In genomic region chr11:8229299-8230177, GRCh38 we compare ENCODE assay signal across 13 cellular contexts. TPM values are rescaled to one million over a fixed set of nuclear protein-coding genes. Genes with fewer than 3 reads are reported as not detected.
A peak's percentile ranks its signal among the peaks of the same experiment; 100 is the strongest.
DNase-seq lines count a peak whose midpoint lies in the region; ATAC-seq and TF ChIP-seq lines count a peak whose summit lies in the region.
"Had no signal": no experiment of that assay in that cellular context is flagged by ENCODE, and none has a peak within 500 bp of the region (broad histone marks: within the 10 kb centered on the region; RNA-seq: fewer than 3 reads in every experiment).

No MANE protein-coding gene starts in this region.

- H3K9me3 Mint-ChIP-seq in WTC11, result no peaks in the 10 kb centered on the region
- H3K9me3 Mint-ChIP-seq: activated CD4-positive, alpha-beta T cell treated with anti-CD3 and anti-CD28 coated beads, Interleukin-2, amount 10 ng/mL, durations not matched to agents 24 days and 14 days had no signal

- DNase-seq in COR-L47 (lab: John Stamatoyannopoulos, UW), result peak; percentile 79
- peak; percentile 95 for DNase-seq in NCI-H1105 (lab: John Stamatoyannopoulos, UW)
- DNase-seq in PC-3, result peak; percentile 66
- DNase-seq in iris pigment epithelial cell (ENCODE audit: low read depth), result peak; percentile 12
- no peak for DNase-seq in stimulated activated CD4-positive, alpha-beta T cell treated with anti-CD3 and anti-CD28 coated beads, Interleukin-4, amount 100 ng/mL, for 1 hour
- no peak for DNase-seq in WTC11 (ENCODE audit: low spot score)
- DNase-seq in A673 (ENCODE audit: low spot score), result no peak
- DNase-seq: activated CD4-positive, alpha-beta T cell treated with anti-CD3 and anti-CD28 coated beads, Interleukin-2, amount 10 ng/mL, durations not matched to agents 24 days and 14 days; MV-4-11 had no signal

- H3F3A ChIP-seq in PC-3 (ENCODE audit: low read length, unreplicated experiment), result no peaks in the 10 kb centered on the region

- BruUV-seq in PC-3 (replicated peaks; lab: Mats Ljungman, UMichigan), result no TSS peak
- no TSS peak for BruUV-seq in A673 (replicated peaks; lab: Mats Ljungman, UMichigan)

- peaks cover 36% of the 10 kb centered on the region for H3K4me1 ChIP-seq in PC-3 (ENCODE audit: insufficient read depth, low read length)
- H3K4me1 ChIP-seq in A673 (ENCODE audit: insufficient read depth, low read length, poor library complexity, severe bottlenecking), result no peaks in the 10 kb centered on the region

- no peaks in the 10 kb centered on the region for H3K9me3 ChIP-seq in PC-3 (ENCODE audit: low read length)
- no peaks in the 10 kb centered on the region for H3K9me3 ChIP-seq in A673 (ENCODE audit: low read depth, low read length, poor library complexity, severe bottlenecking)

- no peaks in the 10 kb centered on the region for H4K20me1 ChIP-seq in PC-3 (ENCODE audit: low read length)

- TF ChIP-seq CTCF in PC-3 (conservative IDR thresholded peaks at IDR 0.05; ENCODE audit: low read depth, low read length) (no peak), WTC11 (IDR thresholded peaks at IDR 0.05) (no peak), A673 (conservative IDR thresholded peaks at IDR 0.05; ENCODE audit: low read depth, low read length) (no peak)

- H3K27ac ChIP-seq in PC-3 (ENCODE audit: low read length) (no peak overlapping the region), A673 (ENCODE audit: low read depth, low read length, poor library complexity, severe bottlenecking) (no peak overlapping the region)

- H3K9me2 ChIP-seq in PC-3 (replicated peaks; ENCODE audit: low read length), result no peaks in the 10 kb centered on the region

- intact Hi-C loops in PC-3 (cut with micrococcal nuclease) (no loop called here), A673 (cut with micrococcal nuclease; ENCODE audit: unreplicated experiment) (loop anchor here (10.0 kb wide), 1 partner anchor 585 kb away; a partner anchor contains a TSS)

- H3K27me3 Mint-ChIP-seq in WTC11 (ENCODE audit: low read depth), result peaks cover 3% of the 10 kb centered on the region; the same call in 1 of the 2 replicates
- H3K27me3 Mint-ChIP-seq: activated CD4-positive, alpha-beta T cell treated with anti-CD3 and anti-CD28 coated beads, Interleukin-2, amount 10 ng/mL, durations not matched to agents 24 days and 14 days; activated naive CD8-positive, alpha-beta T cell; B cell had no signal

- H3K4me3 ChIP-seq in PC-3 (ENCODE audit: low read length) (no peak overlapping the region), A673 (ENCODE audit: low read depth, low read length, poor library complexity, severe bottlenecking) (no peak overlapping the region)

- no peak overlapping the region for H3K4me2 ChIP-seq in PC-3 (ENCODE audit: low read length)

- H3K9ac ChIP-seq in PC-3 (ENCODE audit: low read length), result no peak overlapping the region

- no peak overlapping the region for H2AFZ ChIP-seq in PC-3 (ENCODE audit: low read length)

- no peaks in the 10 kb centered on the region for H3K79me2 ChIP-seq in PC-3 (ENCODE audit: low read length)

- POLR2A ChIA-PET in PC-3 (lab: Charles Lee; ENCODE audit: unreplicated experiment) (no interaction called here), WTC11 (lab: Charles Lee) (no interaction called here), A673 (lab: Charles Lee; ENCODE audit: low non-redundant PET) (no interaction called here)

- H3K36me3 Mint-ChIP-seq in WTC11, result no peaks in the 10 kb centered on the region
- H3K36me3 Mint-ChIP-seq: activated naive CD8-positive, alpha-beta T cell had no signal

- H3K27me3 ChIP-seq in PC-3 (ENCODE audit: low read length) (no peaks in the 10 kb centered on the region), A673 (replicated peaks; ENCODE audit: insufficient read depth, low read depth, low read length, poor library complexity) (peaks cover 1% of the 10 kb centered on the region)

- H3K4me1 Mint-ChIP-seq in WTC11, result peaks cover 10% of the 10 kb centered on the region
- H3K4me1 Mint-ChIP-seq: activated CD4-positive, alpha-beta T cell treated with anti-CD3 and anti-CD28 coated beads, Interleukin-2, amount 10 ng/mL, durations not matched to agents 24 days and 14 days had no signal

- H3K27ac Mint-ChIP-seq in WTC11, result no peak overlapping the region
- H3K27ac Mint-ChIP-seq: activated CD4-positive, alpha-beta T cell treated with anti-CD3 and anti-CD28 coated beads, Interleukin-2, amount 10 ng/mL, durations not matched to agents 24 days and 14 days; activated naive CD8-positive, alpha-beta T cell; B cell had no signal

- H3K36me3 ChIP-seq in PC-3 (ENCODE audit: low read depth, low read length), result no peaks in the 10 kb centered on the region
- H3K36me3 ChIP-seq in A673 (ENCODE audit: insufficient read depth, low read length, poor library complexity, severe bottlenecking), result no peaks in the 10 kb centered on the region

- ATAC-seq in PC-3 (no peak), HG02981 (IDR thresholded peaks at IDR 0.05; ENCODE audit: unreplicated experiment) (no peak), WTC11 (no peak)

- H3K4me3 Mint-ChIP-seq in WTC11, result no peak overlapping the region
- H3K4me3 Mint-ChIP-seq: activated CD4-positive, alpha-beta T cell treated with anti-CD3 and anti-CD28 coated beads, Interleukin-2, amount 10 ng/mL, durations not matched to agents 24 days and 14 days; activated naive CD8-positive, alpha-beta T cell; B cell had no signal

- CTCF ChIA-PET in PC-3 (lab: Charles Lee) (interaction anchor here (0.5 kb wide), 1 partner anchor 332 kb away, joined by 5 read pairs; no protein-coding TSS in a partner anchor), WTC11 (lab: Charles Lee) (interaction anchor here (0.6 to 9.4 kb wide), 16 partner anchors 10 to 196 kb away, joined by 3 to 105 read pairs (median 4); partner anchors contain the start of gene LMO1), A673 (lab: Charles Lee) (interaction anchor here (0.6 kb wide), 1 partner anchor 39 kb away, joined by 4 read pairs; no protein-coding TSS in a partner anchor)

TF ChIP-seq in WTC11, 78 proteins besides CTCF, POLR2A, EP300 and RAD21:
- TF ChIP-seq NR3C1 (CRISPR knock-in tag; conservative IDR thresholded peaks at IDR 0.05; ENCODE audit: low read depth), result no peak

RNA-seq across cellular contexts. Expression of gene LMO1, which starts 34.1 kb away (rescaled TPM):
- total RNA-seq in PC-3 (2014; rRNA removed) (0.15 TPM in 1 of 2 replicates, not detected in the other), WTC11 (2021) (0.39 to 0.44 TPM (median 0.44 TPM) in 3 replicates), A673 (2021) (not detected in 2 replicates)
- total RNA-seq: activated CD4-positive, alpha-beta T cell treated with anti-CD3 and anti-CD28 coated beads, Interleukin-2, amount 10 ng/mL, durations not matched to agents 24 days and 14 days; B cell; SK-MEL-5 had no signal

Comparison
In these comparisons a context has a peak if more than half of its experiments do, and no peak if none do; other contexts are left out.
1. DNase-seq: peak in COR-L47 (single experiment), NCI-H1105 (single experiment), PC-3 (single experiment) and iris pigment epithelial cell (single experiment); none in stimulated activated CD4-positive, alpha-beta T cell treated with anti-CD3 and anti-CD28 coated beads, Interleukin-4, amount 100 ng/mL, for 1 hour (single experiment), WTC11 (single experiment) and A673 (single experiment).